Comparison of ENCODE assay signal across 31 cellular contexts in the genomic region with DNA sequence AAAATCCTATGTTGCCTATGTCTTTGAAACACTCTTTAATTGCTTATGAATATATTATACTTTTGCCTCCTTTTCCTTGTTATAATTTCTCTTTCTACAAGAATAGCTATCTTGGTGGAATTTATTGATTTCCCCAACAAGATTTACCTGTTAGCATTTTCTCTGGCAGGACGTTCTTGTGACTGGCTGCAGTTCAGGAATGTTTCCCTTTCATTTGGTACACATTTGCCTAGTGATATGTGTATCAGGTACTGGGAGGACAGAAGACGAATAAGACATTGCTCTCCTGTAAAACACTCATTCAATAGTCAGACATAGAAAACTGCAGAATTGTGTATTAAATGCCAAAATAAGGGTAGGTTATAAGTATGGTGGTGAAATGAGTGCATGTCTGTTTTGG.
"Had no signal": no experiment of that assay in that cellular context is flagged by ENCODE, and none has a peak within 500 bp of the region (broad histone marks: within the 10 kb centered on the region; RNA-seq: fewer than 3 reads in every experiment).

No MANE protein-coding gene starts in this region.

- H3K27ac ChIP-seq: brain microvascular endothelial cell, PC-9, RWPE1 had no signal

- H3K27me3 Mint-ChIP-seq: activated CD4-positive, alpha-beta T cell treated with anti-CD3 and anti-CD28 coated beads, Interleukin-2, amount 10 ng/mL, durations not matched to agents 24 days and 14 days; activated CD8-positive, alpha-beta T cell treated with anti-CD3 and anti-CD28 coated beads for 36 hours; activated naive CD4-positive, alpha-beta T cell treated with anti-CD3 and anti-CD28 coated beads, Interleukin-2, amount 50 U/mL, for 24 hours; activated naive CD8-positive, alpha-beta T cell treated with anti-CD3 and anti-CD28 coated beads, Interleukin-2, amount 10 ng/mL, durations not matched to agents 7 days and 5 days; IgD-negative memory B cell had no signal

- H3K9me3 ChIP-seq: MG63 had no signal

- DNase-seq: activated CD4-positive, alpha-beta T cell treated with anti-CD3 and anti-CD28 coated beads, Interleukin-2, amount 10 ng/mL, durations not matched to agents 24 days and 14 days; activated CD4-positive, alpha-beta T cell treated with anti-CD3 and anti-CD28 coated beads, Interleukin-2, amount 50 U/mL, for 4 hours; activated CD8-positive, alpha-beta T cell treated with anti-CD3 and anti-CD28 coated beads for 36 hours; activated gamma-delta T cell; activated naive CD4-positive, alpha-beta T cell treated with Interleukin-2 at 50 U/mL for 16 hours; activated naive CD8-positive, alpha-beta T cell treated with anti-CD3 and anti-CD28 coated beads, Interleukin-2, amount 10 ng/mL, durations not matched to agents 7 days and 5 days; activated T-cell treated with anti-CD3 and anti-CD28 coated beads, Interleukin-2, amount 50 U/mL, for 1 hour; anterior cingulate cortex; brain microvascular endothelial cell; central memory CD4-positive, alpha-beta T cell; Karpas-422; KBM-7; MG63; NCI-H1048; NCI-H1105 treated with DMSO at 0.1 percent for 48 hours; NCI-H1436; NCI-H1694; NCI-H1930; NCI-H2081 treated with DMSO at 0.1 percent for 48 hours; NCI-H226; NCI-H524; NCI-H748 treated with DMSO at 0.1 percent for 48 hours; NK-92 treated with Interleukin-12 subunit alpha and Interleukin-12 subunit beta, amount 100 ng/mL, for 24 hours; SW 1271; T1000 had no signal

- H3K27me3 ChIP-seq: brain microvascular endothelial cell had no signal

- H3K36me3 Mint-ChIP-seq: activated naive CD4-positive, alpha-beta T cell treated with anti-CD3 and anti-CD28 coated beads, Interleukin-2, amount 50 U/mL, for 24 hours; activated naive CD8-positive, alpha-beta T cell treated with anti-CD3 and anti-CD28 coated beads, Interleukin-2, amount 10 ng/mL, durations not matched to agents 7 days and 5 days; IgD-negative memory B cell had no signal

- H3K4me1 Mint-ChIP-seq: activated CD4-positive, alpha-beta T cell treated with anti-CD3 and anti-CD28 coated beads, Interleukin-2, amount 10 ng/mL, durations not matched to agents 24 days and 14 days; activated naive CD4-positive, alpha-beta T cell treated with anti-CD3 and anti-CD28 coated beads, Interleukin-2, amount 50 U/mL, for 24 hours; activated naive CD8-positive, alpha-beta T cell treated with anti-CD3 and anti-CD28 coated beads, Interleukin-2, amount 10 ng/mL, durations not matched to agents 7 days and 5 days; IgD-negative memory B cell had no signal

- H3K4me3 Mint-ChIP-seq: activated CD4-positive, alpha-beta T cell treated with anti-CD3 and anti-CD28 coated beads, Interleukin-2, amount 10 ng/mL, durations not matched to agents 24 days and 14 days; activated CD8-positive, alpha-beta T cell treated with anti-CD3 and anti-CD28 coated beads for 36 hours; activated naive CD4-positive, alpha-beta T cell treated with anti-CD3 and anti-CD28 coated beads, Interleukin-2, amount 50 U/mL, for 24 hours; activated naive CD8-positive, alpha-beta T cell treated with anti-CD3 and anti-CD28 coated beads, Interleukin-2, amount 10 ng/mL, durations not matched to agents 7 days and 5 days had no signal

- H3K9me3 Mint-ChIP-seq: activated CD4-positive, alpha-beta T cell treated with anti-CD3 and anti-CD28 coated beads, Interleukin-2, amount 10 ng/mL, durations not matched to agents 24 days and 14 days; activated CD8-positive, alpha-beta T cell treated with anti-CD3 and anti-CD28 coated beads for 36 hours; activated naive CD4-positive, alpha-beta T cell treated with anti-CD3 and anti-CD28 coated beads, Interleukin-2, amount 50 U/mL, for 24 hours; activated naive CD8-positive, alpha-beta T cell treated with anti-CD3 and anti-CD28 coated beads, Interleukin-2, amount 10 ng/mL, durations not matched to agents 7 days and 5 days; activated T-helper 2 cell treated with anti-CD3 and anti-CD28 coated beads, Interferon-gamma antibody, Interleukin-2, Interleukin-4, amounts not matched to agents 10 μg/mL and 5 μg/mL and 100 μg/mL, durations not matched to agents 14 hours and 24 hours and 36 hours; IgD-negative memory B cell had no signal

- ATAC-seq: activated CD8-positive, alpha-beta T cell treated with anti-CD3 and anti-CD28 coated beads for 36 hours; Right ventricle myocardium inferior had no signal

- H3K36me3 ChIP-seq: brain microvascular endothelial cell, MG63 had no signal

- H3K4me3 ChIP-seq: MG63, PC-9 had no signal

- H3K27ac Mint-ChIP-seq: activated CD4-positive, alpha-beta T cell treated with anti-CD3 and anti-CD28 coated beads, Interleukin-2, amount 10 ng/mL, durations not matched to agents 24 days and 14 days; activated CD8-positive, alpha-beta T cell treated with anti-CD3 and anti-CD28 coated beads for 36 hours; activated naive CD4-positive, alpha-beta T cell treated with anti-CD3 and anti-CD28 coated beads, Interleukin-2, amount 50 U/mL, for 24 hours; activated naive CD8-positive, alpha-beta T cell treated with anti-CD3 and anti-CD28 coated beads, Interleukin-2, amount 10 ng/mL, durations not matched to agents 7 days and 5 days; activated T-helper 2 cell treated with anti-CD3 and anti-CD28 coated beads, Interferon-gamma antibody, Interleukin-2, Interleukin-4, amounts not matched to agents 10 μg/mL and 5 μg/mL and 100 μg/mL, durations not matched to agents 14 hours and 24 hours and 36 hours; IgD-negative memory B cell had no signal
